Comparison of ENCODE assay signal across 8 cellular contexts in genomic region chr4:9762823-9763475, GRCh38. TPM values are rescaled to one million over a fixed set of nuclear protein-coding genes. Genes with fewer than 3 reads are reported as not detected.
DNase-seq lines count a peak whose midpoint lies in the region; ATAC-seq and TF ChIP-seq lines count a peak whose summit lies in the region.

No MANE protein-coding gene starts in this region.

- no peak for TF ChIP-seq EP300 in neural cell (conservative IDR thresholded peaks at IDR 0.05; ENCODE audit: poor library complexity, severe bottlenecking)

- H2AFZ ChIP-seq in neural cell (ENCODE audit: low read depth, low read length) = no peak overlapping the region

- peak; percentile 38 for TF ChIP-seq CTCF in AG04449 (IDR thresholded peaks at IDR 0.05; ENCODE audit: insufficient read depth, low read length, missing control alignments)
- peak in 5 of 6 experiments; percentile 52 to 72 (median 64) for TF ChIP-seq CTCF in esophagus squamous epithelium (IDR thresholded peaks at IDR 0.05)
- peak; percentile 93 for TF ChIP-seq CTCF in neural cell (IDR thresholded peaks at IDR 0.05; ENCODE audit: poor library complexity, severe bottlenecking)

- peak; percentile 93 for TF ChIP-seq RAD21 in neural cell (conservative IDR thresholded peaks at IDR 0.05)

- intact Hi-C loops in esophagus squamous epithelium (cut with DNase I) = loop anchor here (5.0 kb wide), 1 partner anchor 254 kb away; no protein-coding TSS in a partner anchor

- DNase-seq in AG04449 (ENCODE audit: low read depth, low spot score) = peak; percentile 4
- peak; percentile 21 for DNase-seq in GM04503 (ENCODE audit: low read depth)
- DNase-seq in NCI-H1417 (lab: John Stamatoyannopoulos, UW) = peak; percentile 68 to 91 (median 87)
- peak; percentile 42 to 49 for DNase-seq in SW 1271 (lab: John Stamatoyannopoulos, UW)
- DNase-seq in esophagus squamous epithelium (lab: John Stamatoyannopoulos, UW) = no peak
- DNase-seq in T-helper 9 cell = no peak

- H3K9ac ChIP-seq in neural cell (ENCODE audit: low read length) = no peak overlapping the region

- no peaks in the 10 kb centered on the region for H3F3A ChIP-seq in neural cell (ENCODE audit: insufficient read depth, low read length, poor library complexity, severe bottlenecking)

- no peaks in the 10 kb centered on the region for H4K20me1 ChIP-seq in neural cell (ENCODE audit: insufficient read depth)

- CTCF ChIA-PET in AG04449 (lab: Yijun Ruan, JAX) = no interaction called here

- H3K9me3 ChIP-seq in esophagus squamous epithelium (no peaks in the 10 kb centered on the region), neural cell (ENCODE audit: low read length) (no peaks in the 10 kb centered on the region)

- H3K27me3 ChIP-seq in esophagus squamous epithelium (peaks cover 0 to 25% (median 0%) of the 10 kb centered on the region in 4 donors), neural cell (ENCODE audit: insufficient read depth, low read depth, low read length) (no peaks in the 10 kb centered on the region)

- H3K27ac ChIP-seq in esophagus squamous epithelium (no peak overlapping the region), neural cell (ENCODE audit: low read length) (no peak overlapping the region)

- H3K4me2 ChIP-seq in neural cell (ENCODE audit: low read length) = no peak overlapping the region

- no peak for TF ChIP-seq POLR2A in esophagus squamous epithelium (IDR thresholded peaks at IDR 0.05)

- ATAC-seq in GM18868 (IDR thresholded peaks at IDR 0.05; ENCODE audit: unreplicated experiment) = no peak

- no peaks in the 10 kb centered on the region for H3K79me2 ChIP-seq in neural cell (replicated peaks; ENCODE audit: insufficient read depth, low read length)

- WGBS in esophagus squamous epithelium, 2 donors = 29 to 44% methylated on average over 6 to 11 of the region's 11 CpGs

- H3K4me3 ChIP-seq in AG04449 (ENCODE audit: low read depth, low read length) (no peak overlapping the region), esophagus squamous epithelium (no peak overlapping the region), neural cell (ENCODE audit: low read length) (no peak overlapping the region)

- POLR2A ChIA-PET in AG04449 (lab: Yijun Ruan, JAX) = no interaction called here

- no peaks in the 10 kb centered on the region for H3K4me1 ChIP-seq in esophagus squamous epithelium

- H3K9me2 ChIP-seq in neural cell (ENCODE audit: insufficient read depth, low read length) = no peaks in the 10 kb centered on the region

- no peaks in the 10 kb centered on the region for H3K36me3 ChIP-seq in esophagus squamous epithelium
- H3K36me3 ChIP-seq in neural cell (ENCODE audit: insufficient read depth, low read length) = no peaks in the 10 kb centered on the region

TF ChIP-seq in neural cell, 6 proteins besides CTCF, POLR2A, EP300 and RAD21:
- peak; percentile 96 for TF ChIP-seq SMC3 (conservative IDR thresholded peaks at IDR 0.05; ENCODE audit: poor library complexity)
- TF ChIP-seq TAF1 (IDR thresholded peaks at IDR 0.05; ENCODE audit: low read depth) = no peak
- no peak for TF ChIP-seq EZH2 (IDR thresholded peaks at IDR 0.05; ENCODE audit: borderline replicate concordance, insufficient read depth, low read length, poor library complexity, severe bottlenecking)

RNA-seq across cellular contexts. Expression of gene DRD5, which starts 18.5 kb away (rescaled TPM):
- not detected for total RNA-seq in esophagus squamous epithelium
- polyA plus RNA-seq in neural cell = 0.33 and 0.46 TPM in 2 replicates
- polyA minus RNA-seq in neural cell = 0.58 and 0.73 TPM in 2 replicates

Comparison
In these comparisons a context has a peak if more than half of its experiments do, and no peak if none do; other contexts are left out.
1. DNase-seq: peak in AG04449 (single experiment), GM04503 (single experiment), NCI-H1417 (3 of 3) and SW 1271 (2 of 2); none in esophagus squamous epithelium (single experiment) and T-helper 9 cell (single experiment).
2. CTCF ChIP-seq: peak in every context shown above with its lines; median percentile 93 in neural cell; 64 in esophagus squamous epithelium; 38 in AG04449.